8 cellular contexts compared by ENCODE assay signal in the genomic region with DNA sequence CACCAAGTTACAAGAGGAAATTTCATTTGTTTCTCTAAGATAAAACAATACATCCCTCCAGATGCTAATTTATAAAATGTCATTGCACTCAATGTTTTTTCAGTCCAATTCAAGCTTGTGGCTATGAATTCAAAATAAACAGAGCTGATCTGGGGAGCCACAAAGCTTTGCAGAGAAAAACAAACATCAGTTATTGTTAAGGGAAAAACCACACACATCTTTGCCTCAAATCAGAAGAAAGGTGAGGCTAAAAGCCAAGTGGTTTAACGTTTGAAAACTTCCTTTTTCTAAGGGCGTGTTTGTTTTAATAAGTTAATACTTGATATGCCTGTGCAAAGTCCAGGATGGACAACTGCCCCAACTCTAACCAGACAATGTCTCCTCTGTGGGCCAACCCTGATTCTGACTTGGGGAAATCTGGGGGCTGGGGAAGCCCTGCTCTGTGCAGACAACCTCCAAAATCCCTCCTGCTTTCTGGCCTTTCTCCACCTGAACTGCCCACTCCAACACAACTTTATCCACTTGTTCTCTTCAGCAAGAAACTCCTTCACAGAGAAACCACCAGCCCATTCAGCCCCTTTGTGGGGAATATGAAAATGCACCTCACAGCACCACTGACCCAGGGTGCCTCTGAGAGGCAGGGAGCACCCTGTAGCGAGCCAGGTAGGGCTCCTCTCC. TPM values are rescaled to one million over a fixed set of nuclear protein-coding genes. Genes with fewer than 3 reads are reported as not detected.
A peak's percentile ranks its signal among the peaks of the same experiment; 100 is the strongest.
DNase-seq lines count a peak whose midpoint lies in the region; ATAC-seq and TF ChIP-seq lines count a peak whose summit lies in the region.

No MANE protein-coding gene starts in this region.

- H3K36me3 ChIP-seq in osteoblast (ENCODE audit: insufficient read depth, low read length): no peaks in the 10 kb centered on the region

- H3K79me2 ChIP-seq in osteoblast (ENCODE audit: insufficient read depth, low read length): no peaks in the 10 kb centered on the region

- no peak overlapping the region for H3K4me3 Mint-ChIP-seq in activated naive CD8-positive, alpha-beta T cell treated with anti-CD3 and anti-CD28 coated beads, Interleukin-2, amount 50 U/mL, for 24 hours

- H3K36me3 Mint-ChIP-seq in activated naive CD8-positive, alpha-beta T cell treated with anti-CD3 and anti-CD28 coated beads, Interleukin-2, amount 50 U/mL, for 24 hours (ENCODE audit: low read depth): no peaks in the 10 kb centered on the region

- H4K20me1 ChIP-seq in osteoblast (ENCODE audit: insufficient read depth, low read length): no peaks in the 10 kb centered on the region

- H3K27ac Mint-ChIP-seq in activated naive CD8-positive, alpha-beta T cell treated with anti-CD3 and anti-CD28 coated beads, Interleukin-2, amount 50 U/mL, for 24 hours: peak overlapping the region; percentile 17

- no peaks in the 10 kb centered on the region for H3K27me3 Mint-ChIP-seq in activated naive CD8-positive, alpha-beta T cell treated with anti-CD3 and anti-CD28 coated beads, Interleukin-2, amount 50 U/mL, for 24 hours

- H3K4me1 Mint-ChIP-seq in activated naive CD8-positive, alpha-beta T cell treated with anti-CD3 and anti-CD28 coated beads, Interleukin-2, amount 50 U/mL, for 24 hours: peaks cover 69% of the 10 kb centered on the region

- H3K4me2 ChIP-seq in osteoblast (ENCODE audit: insufficient read depth, low read length): peak overlapping the region; percentile 71

- no peak for DNase-seq in activated naive CD8-positive, alpha-beta T cell treated with anti-CD3 and anti-CD28 coated beads, Interleukin-2, amount 50 U/mL, for 24 hours
- no peak for DNase-seq in osteoblast (ENCODE audit: insufficient read length, low spot score, missing footprints)
- no peak for DNase-seq in NK-92 treated with Interleukin-12 subunit alpha and Interleukin-12 subunit beta, amount 100 ng/mL, for 24 hours (lab: John Stamatoyannopoulos, UW)
- DNase-seq in NCI-H187 treated with DMSO at 0.1 percent for 48 hours (lab: John Stamatoyannopoulos, UW): no peak
- no peak for DNase-seq in activated CD4-positive, CD25-positive, alpha-beta regulatory T cell treated with anti-CD3 and anti-CD28 coated beads, Interleukin-2, amount 50 U/mL, for 72 hours
- no peak for DNase-seq in stimulated activated CD4-positive, alpha-beta T cell treated with anti-CD3 and anti-CD28 coated beads, Interleukin-12 subunit alpha, Interleukin-12 subunit beta, amount 100 ng/mL, for 4 hours

- peak overlapping the region; percentile 12 for H3K4me3 ChIP-seq in osteoblast (ENCODE audit: insufficient read depth, low read length)

- H3K9me3 Mint-ChIP-seq in activated naive CD8-positive, alpha-beta T cell treated with anti-CD3 and anti-CD28 coated beads, Interleukin-2, amount 50 U/mL, for 24 hours: no peaks in the 10 kb centered on the region

- H3K4me1 ChIP-seq in osteoblast (ENCODE audit: insufficient read depth, low read length): peaks cover 56% of the 10 kb centered on the region

- ATAC-seq in GM18861 (IDR thresholded peaks at IDR 0.05; ENCODE audit: unreplicated experiment) (peak; percentile 83), HG02970 (IDR thresholded peaks at IDR 0.05; ENCODE audit: low FRiP score, unreplicated experiment) (peak; percentile 68)
- no peak for ATAC-seq in activated naive CD8-positive, alpha-beta T cell treated with anti-CD3 and anti-CD28 coated beads, Interleukin-2, amount 50 U/mL, for 24 hours

- H3K27ac ChIP-seq in osteoblast (ENCODE audit: low read depth, low read length): peak overlapping the region; percentile 98

- H2AFZ ChIP-seq in osteoblast (ENCODE audit: low read length): peak overlapping the region; percentile 2

- no peak for TF ChIP-seq CTCF in osteoblast (IDR thresholded peaks at IDR 0.05; ENCODE audit: extremely low read depth, low read depth, low read length)

- no peaks in the 10 kb centered on the region for H3K9me3 ChIP-seq in osteoblast (ENCODE audit: low read depth, low read length)

- no peaks in the 10 kb centered on the region for H3K27me3 ChIP-seq in osteoblast (ENCODE audit: insufficient read depth, low read length)

RNA-seq across cellular contexts. Expression of gene NT5E, which starts 44.6 kb away (rescaled TPM):
- total RNA-seq in osteoblast: 219 and 280 TPM in 2 replicates
